ENCODE assay signal across 14 cellular contexts in genomic region chr4:139297001-139297410, GRCh38. TPM values are rescaled to one million over a fixed set of nuclear protein-coding genes. Genes with fewer than 3 reads are reported as not detected.
DNase-seq lines count a peak whose midpoint lies in the region; ATAC-seq, FAIRE-seq and TF ChIP-seq lines count a peak whose summit lies in the region.
"Had no signal": no experiment of that assay in that cellular context is flagged by ENCODE, and none has a peak within 500 bp of the region (broad histone marks: within the 10 kb centered on the region; RNA-seq: fewer than 3 reads in every experiment).

No MANE protein-coding gene starts in this region.

- H3K9me1 ChIP-seq in K562 (ENCODE audit: control insufficient read depth, insufficient read depth, low read length) = no peaks in the 10 kb centered on the region

- CTCF ChIA-PET in SK-N-SH (lab: Yijun Ruan, JAX) (interaction anchor here (0.9 to 3.9 kb wide), 10 partner anchors 12 to 267 kb away, joined by 3 to 27 read pairs (median 10); no protein-coding TSS in a partner anchor), K562 (lab: Yijun Ruan, JAX; ENCODE audit: low intra/inter-chr PET ratio) (no interaction called here), PC-9 (lab: Charles Lee) (no interaction called here)

- H2AFZ ChIP-seq in SK-N-SH (ENCODE audit: low read depth) (no peak overlapping the region; the same call in 1 of the 2 replicates), K562 (ENCODE audit: low read depth, low read length) (peak overlapping the region; percentile 49), PC-9 (no peak overlapping the region)

- BruUV-seq in K562 (replicated peaks; lab: Mats Ljungman, UMichigan) = no TSS peak
- no TSS peak for BruUV-seq in PC-9 (replicated peaks; lab: Mats Ljungman, UMichigan)

- TF ChIP-seq EP300 in SK-N-SH (IDR thresholded peaks at IDR 0.05; ENCODE audit: borderline replicate concordance in 1 of 2, low read depth in 1 of 2, low read length in 1 of 2) (no peak), K562 (IDR thresholded peaks at IDR 0.05; ENCODE audit: low read length) (no peak)

- no peaks in the 10 kb centered on the region for H3K9me2 ChIP-seq in SK-N-SH
- H3K9me2 ChIP-seq in PC-9 (ENCODE audit: insufficient read depth) = no peaks in the 10 kb centered on the region

- peaks cover 46% of the 10 kb centered on the region for H3K79me2 ChIP-seq in SK-N-SH (ENCODE audit: insufficient read depth)
- peaks cover 84% of the 10 kb centered on the region for H3K79me2 ChIP-seq in K562 (ENCODE audit: control insufficient read depth, insufficient read depth, low read length)
- peaks cover 29% of the 10 kb centered on the region for H3K79me2 ChIP-seq in PC-9 (ENCODE audit: low read depth)

- H4K20me1 ChIP-seq in SK-N-SH (ENCODE audit: insufficient read depth) = no peaks in the 10 kb centered on the region
- H4K20me1 ChIP-seq in K562 (replicated peaks; ENCODE audit: control insufficient read depth, insufficient read depth, low read length) = 0 out of 2 replicates have a peak, but pooled peaks cover 3% of the 10 kb centered on the region
- H4K20me1 ChIP-seq in PC-9 (ENCODE audit: insufficient read depth) = no peaks in the 10 kb centered on the region

- H3K9ac ChIP-seq in SK-N-SH = no peak overlapping the region
- H3K9ac ChIP-seq in K562 (ENCODE audit: insufficient read depth in 1 of 2, low read depth in 2 of 2, low read length in 2 of 2) = peak overlapping the region in 1 of 2 experiments; percentile 96; a peak in 2 of 4 replicates

- H3K4me1 ChIP-seq in SK-N-SH (ENCODE audit: control insufficient read depth in 1 of 2, insufficient read depth in 2 of 2, low read depth in 1 of 2, low read length in 1 of 2) = peaks cover 16 to 20% of the 10 kb centered on the region in 2 experiments; a peak in 3 of 4 replicates
- H3K4me1 ChIP-seq in K562 (replicated peaks in 1 of 2; ENCODE audit: control insufficient read depth in 2 of 2, insufficient read depth in 2 of 2, low read length in 2 of 2) = peaks cover 12 to 14% of the 10 kb centered on the region in 2 experiments; a peak in 4 of 5 replicates
- H3K4me1 ChIP-seq in gastrocnemius medialis = peaks cover 35 to 37% of the 10 kb centered on the region in 2 donors
- peaks cover 21% of the 10 kb centered on the region for H3K4me1 ChIP-seq in PC-9 (replicated peaks; ENCODE audit: insufficient read depth)
- peaks cover 12 to 36% of the 10 kb centered on the region in 2 donors for H3K4me1 ChIP-seq in adrenal gland (replicated peaks in 1 of 2)

- TF ChIP-seq POLR2A in K562 (conservative IDR thresholded peaks at IDR 0.05) (no peak), gastrocnemius medialis (IDR thresholded peaks at IDR 0.05) (no peak), adrenal gland (IDR thresholded peaks at IDR 0.05) (no peak)

- H3K4me3 ChIP-seq in SK-N-SH (ENCODE audit: low read depth in 2 of 2, low read length in 1 of 2) (no peak overlapping the region), K562 (no peak overlapping the region), gastrocnemius medialis (no peak overlapping the region), PC-9 (no peak overlapping the region), adrenal gland (no peak overlapping the region)
- H3K4me3 ChIP-seq: thyroid gland had no signal

- peak; percentile 80 for FAIRE-seq in K562 (lab: Jason Lieb, UNC)
- FAIRE-seq: colon, small intestine had no signal

- ATAC-seq in SK-N-SH treated with all-trans-retinoic acid at 6 μM for 48 hours (no peak), K562 (0 out of 3 replicates have a peak, but pooled peaks have one; percentile 2), gastrocnemius medialis (peak; percentile 63 to 74)
- ATAC-seq: left colon had no signal

- H3F3A ChIP-seq in SK-N-SH (replicated peaks; ENCODE audit: insufficient read depth) (peaks cover 23% of the 10 kb centered on the region), PC-9 (ENCODE audit: insufficient read depth, low read depth) (peaks cover 24% of the 10 kb centered on the region)

- no peak for TF ChIP-seq RAD21 in SK-N-SH (IDR thresholded peaks at IDR 0.05; ENCODE audit: low read length)
- no peak for TF ChIP-seq RAD21 in K562 (CRISPR knock-in tag; conservative IDR thresholded peaks at IDR 0.05 in 1 of 2, IDR thresholded peaks at IDR 0.05 in 1 of 2)

- H3K4me2 ChIP-seq in SK-N-SH = no peak overlapping the region
- H3K4me2 ChIP-seq in K562 (ENCODE audit: insufficient read depth, low read length) = peak overlapping the region; percentile 54; the same call in 1 of the 2 replicates
- H3K4me2 ChIP-seq in PC-9 = no peak overlapping the region

- H3K27me3 ChIP-seq in SK-N-SH (ENCODE audit: insufficient read depth) = no peaks in the 10 kb centered on the region
- H3K27me3 ChIP-seq in K562 (ENCODE audit: control insufficient read depth in 2 of 2, insufficient read depth in 2 of 2, low read length in 2 of 2) = no peaks in the 10 kb centered on the region
- H3K27me3 ChIP-seq in gastrocnemius medialis = no peaks in the 10 kb centered on the region
- no peaks in the 10 kb centered on the region for H3K27me3 ChIP-seq in PC-9 (ENCODE audit: insufficient read depth, low read depth)
- H3K27me3 ChIP-seq in adrenal gland = no peaks in the 10 kb centered on the region
- H3K27me3 ChIP-seq: thyroid gland had no signal

- TF ChIP-seq CTCF in SK-N-SH (IDR thresholded peaks at IDR 0.05) (no peak), K562 (IDR thresholded peaks at IDR 0.05 in 2 of 3, conservative IDR thresholded peaks at IDR 0.05 in 1 of 3; ENCODE audit: insufficient read depth in 2 of 3, low read depth in 1 of 3, low read length in 3 of 3) (no peak), gastrocnemius medialis (IDR thresholded peaks at IDR 0.05 in 4 of 5, conservative IDR thresholded peaks at IDR 0.05 in 1 of 5) (no peak), PC-9 (conservative IDR thresholded peaks at IDR 0.05) (no peak), adrenal gland (IDR thresholded peaks at IDR 0.05) (no peak)

- H3K36me3 ChIP-seq in SK-N-SH (replicated peaks in 1 of 2; ENCODE audit: control insufficient read depth in 1 of 2, insufficient read depth in 2 of 2, low read length in 1 of 2) = peaks cover 11 to 23% of the 10 kb centered on the region in 2 experiments
- H3K36me3 ChIP-seq in K562 (ENCODE audit: control insufficient read depth, insufficient read depth, low read length) = peaks cover 26% of the 10 kb centered on the region
- H3K36me3 ChIP-seq in gastrocnemius medialis = peaks cover 0 to 16% of the 10 kb centered on the region in 2 donors
- peaks cover 3% of the 10 kb centered on the region; the same call in 1 of the 2 replicates for H3K36me3 ChIP-seq in PC-9 (ENCODE audit: low read depth)
- peaks cover 0 to 17% of the 10 kb centered on the region in 2 donors for H3K36me3 ChIP-seq in adrenal gland (replicated peaks in 1 of 2)

- POLR2A ChIA-PET in SK-N-SH (lab: Yijun Ruan, JAX) = interaction anchor here (0.5 kb wide), 1 partner anchor 24 kb away, joined by 3 read pairs; no protein-coding TSS in a partner anchor
- POLR2A ChIA-PET in K562 (lab: Yijun Ruan, JAX) = interaction anchor here (0.7 to 1.3 kb wide), 7 partner anchors 109 to 266 kb away, joined by 3 to 6 read pairs (median 3); partner anchors contain the start of gene ELF2
- POLR2A ChIA-PET in PC-9 (lab: Charles Lee; ENCODE audit: unreplicated experiment) = no interaction called here

- H3K27ac ChIP-seq in SK-N-SH (ENCODE audit: low read depth in 2 of 2, low read length in 1 of 2) (no peak overlapping the region), K562 (ENCODE audit: extremely low read depth, low read depth, low read length) (peak overlapping the region; percentile 90), gastrocnemius medialis (peak overlapping the region; percentile 94 to 98 (median 96)), PC-9 (no peak overlapping the region), adrenal gland (no peak overlapping the region)
- H3K27ac ChIP-seq: thyroid gland had no signal

- intact Hi-C loops in K562 (cut with micrococcal nuclease) (loop anchor here (5.0 kb wide), 3 partner anchors 215 to 280 kb away; partner anchors contain the start of gene NOCT), gastrocnemius medialis (cut with DNase I; ENCODE audit: low total_unique reads) (no loop called here), PC-9 (cut with micrococcal nuclease; ENCODE audit: unreplicated experiment) (loop anchor here (2.0 kb wide), 1 partner anchor 68 kb away; no protein-coding TSS in a partner anchor), adrenal gland (cut with DNase I) (loop anchor here (5.0 to 10.0 kb wide), 4 partner anchors 65 to 202 kb away; no protein-coding TSS in a partner anchor)

- in situ Hi-C loops in K562 (cut with MboI) = no loop called here
- in situ Hi-C loops in gastrocnemius medialis (cut with MboI; ENCODE audit: low sequenced_read_pairs in 4 of 4) = loop anchor here (5.0 to 10.0 kb wide), 10 partner anchors 62 to 270 kb away; no protein-coding TSS in a partner anchor

- H3K9me3 ChIP-seq in SK-N-SH = no peaks in the 10 kb centered on the region
- no peaks in the 10 kb centered on the region for H3K9me3 ChIP-seq in K562 (replicated peaks; ENCODE audit: control insufficient read depth, insufficient read depth, low read depth, low read length)
- no peaks in the 10 kb centered on the region for H3K9me3 ChIP-seq in gastrocnemius medialis
- no peaks in the 10 kb centered on the region for H3K9me3 ChIP-seq in PC-9 (ENCODE audit: insufficient read depth, low read depth)
- H3K9me3 ChIP-seq in adrenal gland (replicated peaks in 1 of 3) = no peaks in the 10 kb centered on the region
- H3K9me3 ChIP-seq: thyroid gland had no signal

- 88% methylated on average over 2 of the region's 2 CpGs for WGBS in SK-N-SH (ENCODE audit: low lambda C conversion rate)
- 18% methylated on average over 2 of the region's 2 CpGs for WGBS in K562 (ENCODE audit: insufficient coverage, low coverage, missing lambda C conversion rate)
- 81 to 94% (median 87%) methylated on average over 2 of the region's 2 CpGs for WGBS in adrenal gland, 4 donors

- no peak for DNase-seq in SK-N-SH
- peak; percentile 45 for DNase-seq in NCI-H526 treated with DMSO at 0.1 percent for 48 hours (lab: John Stamatoyannopoulos, UW)
- peak in 2 of 4 experiments; percentile 20 to 67 for DNase-seq in K562 (ENCODE audit: extremely low read depth in 1 of 4, low spot score in 3 of 4)
- DNase-seq in gastrocnemius medialis = peak; percentile 52 to 74
- no peak for DNase-seq in PC-9
- DNase-seq in adrenal gland = no peak
- DNase-seq in stimulated activated CD8-positive, alpha-beta memory T cell treated with anti-CD3 and anti-CD28 coated beads, Interleukin-4, amount 100 ng/mL, for 48 hours = no peak
- DNase-seq: activated CD4-positive, alpha-beta T cell treated with anti-CD3 and anti-CD28 coated beads, Interleukin-2, amount 50 U/mL, for 48 hours; activated naive CD4-positive, alpha-beta T cell treated with anti-CD3 and anti-CD28 coated beads, Interleukin-2, amount 50 U/mL, for 16 hours; left colon; thyroid gland had no signal

RNA-seq across cellular contexts. Expression of gene NAA15, which starts 4.3 kb away (rescaled TPM):
- polyA plus RNA-seq in SK-N-SH (2012; rRNA removed) (7.1 and 7.8 TPM in 2 replicates), K562 (2011; rRNA removed) (39.8 and 61.9 TPM in 2 replicates), K562 (2014; fragmentation: Illumina TruSeq; extraction: Trizol) (60.4 and 76.4 TPM in 2 replicates), K562 (2014; fragmentation: Nextera tagmentation; extraction: Ambion mirVana) (10 to 100 TPM; 37.8 to 41.3 TPM), K562 (2014; rRNA removed) (45.9 and 48.9 TPM in 2 replicates), adrenal gland (10 to 100 TPM in 1 of 3 donors, 1 to 10 TPM in 2; 4.6 to 29.0 (median 5.2) TPM)
- 9.9 and 12.4 TPM in 2 replicates for polyA plus RNA-seq in SK-N-SH (2012; cell fraction: cytosol; rRNA removed)
- polyA plus RNA-seq in SK-N-SH (2012; cell fraction: nucleus; rRNA removed) = 4.2 and 8.4 TPM in 2 replicates
- 31.5 and 142 TPM in 2 replicates for total RNA-seq in K562 (2011; cell fraction: chromatin; rRNA removed; ENCODE audit: low replicate concordance)
- total RNA-seq in K562 (2011; cell fraction: nucleolus; rRNA removed) = 14.3 and 21.7 TPM in 2 replicates
- 41.9 and 67.9 TPM in 2 replicates for total RNA-seq in K562 (2011; cell fraction: nucleoplasm; rRNA removed)
- total RNA-seq in K562 (2014; rRNA removed) (63.2 and 67.6 TPM in 2 replicates), K562 (2014; rRNA removed; fragmentation: Illumina TruSeq; extraction: Trizol) (114 and 126 TPM in 2 replicates), K562 (2015; rRNA removed; fragmentation: Illumina TruSeq; extraction: Trizol) (87.5 and 96.4 TPM in 2 replicates), K562 (2021) (117 TPM in 2 replicates), gastrocnemius medialis (10 to 100 TPM; 25.0 to 48.8 (median 37.2) TPM), PC-9 (2021) (43.8 and 51.7 TPM in 2 replicates), adrenal gland (10 to 100 TPM; 12.4 to 36.2 (median 29.8) TPM)
- 5.5 and 10.9 TPM in 2 replicates for polyA plus RNA-seq in K562 (2011; cell fraction: cytosol; rRNA removed)
- polyA plus RNA-seq in K562 (2011; cell fraction: nucleus; rRNA removed) = 10.4 and 12.4 TPM in 2 replicates
- 29.9 and 48.2 TPM in 2 replicates for polyA plus RNA-seq in K562 (2012)
- 148 and 165 TPM in 2 replicates for polyA minus RNA-seq in K562 (2011; rRNA and poly(A)+ RNA removed)
- polyA minus RNA-seq in K562 (2011; cell fraction: cytosol; rRNA and poly(A)+ RNA removed) = 44.9 and 54.8 TPM in 2 replicates
- 25.8 and 45.7 TPM in 2 replicates for polyA minus RNA-seq in K562 (2011; cell fraction: nucleus; rRNA and poly(A)+ RNA removed)

RNA-seq across cellular contexts. Expression of gene NDUFC1, which starts 5.3 kb away (rescaled TPM):
- polyA plus RNA-seq in SK-N-SH (2012; rRNA removed) (75.9 and 101 TPM in 2 replicates), K562 (2011; rRNA removed) (55.8 and 58.9 TPM in 2 replicates), K562 (2014; fragmentation: Illumina TruSeq; extraction: Trizol) (62.2 and 119 TPM in 2 replicates), K562 (2014; fragmentation: Nextera tagmentation; extraction: Ambion mirVana) (100 to 1,000 TPM; 350 to 378 TPM), K562 (2014; rRNA removed) (170 and 180 TPM in 2 replicates), adrenal gland (100 to 1,000 TPM in 2 of 3 donors, 10 to 100 TPM in 1; 99.7 to 235 (median 115) TPM)
- polyA plus RNA-seq in SK-N-SH (2012; cell fraction: cytosol; rRNA removed) = 95.9 and 108 TPM in 2 replicates
- polyA plus RNA-seq in SK-N-SH (2012; cell fraction: nucleus; rRNA removed) = 34.3 and 43.0 TPM in 2 replicates
- total RNA-seq in K562 (2011; cell fraction: chromatin; rRNA removed; ENCODE audit: low replicate concordance) = 12.2 and 17.5 TPM in 2 replicates
- 10.5 and 16.2 TPM in 2 replicates for total RNA-seq in K562 (2011; cell fraction: nucleolus; rRNA removed)
- total RNA-seq in K562 (2011; cell fraction: nucleoplasm; rRNA removed) = 17.0 and 26.2 TPM in 2 replicates
- total RNA-seq in K562 (2014; rRNA removed) (82.2 and 120 TPM in 2 replicates), K562 (2014; rRNA removed; fragmentation: Illumina TruSeq; extraction: Trizol) (89.2 and 89.5 TPM in 2 replicates), K562 (2015; rRNA removed; fragmentation: Illumina TruSeq; extraction: Trizol) (141 and 142 TPM in 2 replicates), K562 (2021) (88.8 and 95.4 TPM in 2 replicates), gastrocnemius medialis (100 to 1,000 TPM in 1 of 4 donors, 10 to 100 TPM in 3; 30.5 to 102 (median 63.5) TPM), PC-9 (2021) (55.9 and 59.3 TPM in 2 replicates), adrenal gland (100 to 1,000 TPM in 5 of 8 donors, 10 to 100 TPM in 3; 55.1 to 119 (median 105) TPM)
- polyA plus RNA-seq in K562 (2011; cell fraction: cytosol; rRNA removed) = 49.9 and 58.8 TPM in 2 replicates
- 32.8 and 33.1 TPM in 2 replicates for polyA plus RNA-seq in K562 (2011; cell fraction: nucleus; rRNA removed)
- polyA plus RNA-seq in K562 (2012) = 84.9 and 145 TPM in 2 replicates
- polyA minus RNA-seq in K562 (2011; rRNA and poly(A)+ RNA removed) = 19.1 and 19.5 TPM in 2 replicates
- polyA minus RNA-seq in K562 (2011; cell fraction: cytosol; rRNA and poly(A)+ RNA removed) = 28.2 and 36.0 TPM in 2 replicates
- polyA minus RNA-seq in K562 (2011; cell fraction: nucleus; rRNA and poly(A)+ RNA removed) = 8.8 and 18.8 TPM in 2 replicates

RNA-seq across cellular contexts. Expression of gene MGARP, which starts 17.0 kb away (rescaled TPM):
- polyA plus RNA-seq in SK-N-SH (2012; rRNA removed) = 20.3 and 22.9 TPM in 2 replicates
- polyA plus RNA-seq in SK-N-SH (2012; cell fraction: cytosol; rRNA removed) = 26.7 and 33.6 TPM in 2 replicates
- polyA plus RNA-seq in SK-N-SH (2012; cell fraction: nucleus; rRNA removed) = 4.5 and 7.4 TPM in 2 replicates
- not detected in 2 replicates for total RNA-seq in K562 (2011; cell fraction: chromatin; rRNA removed; ENCODE audit: low replicate concordance)
- not detected in 2 replicates for total RNA-seq in K562 (2011; cell fraction: nucleolus; rRNA removed)
- not detected in 2 replicates for total RNA-seq in K562 (2011; cell fraction: nucleoplasm; rRNA removed)
- not detected in 2 replicates for total RNA-seq in K562 (2014; rRNA removed)
- total RNA-seq in K562 (2014; rRNA removed; fragmentation: Illumina TruSeq; extraction: Trizol) = 0.11 and 0.16 TPM in 2 replicates
- 0.15 TPM in 1 of 2 replicates, not detected in the other for total RNA-seq in K562 (2015; rRNA removed; fragmentation: Illumina TruSeq; extraction: Trizol)
- total RNA-seq in K562 (2021) = 0.31 and 0.35 TPM in 2 replicates
- 0.11 and 0.14 TPM in 2 replicates for polyA plus RNA-seq in K562 (2011; rRNA removed)
- 0.07 and 0.12 TPM in 2 replicates for polyA plus RNA-seq in K562 (2011; cell fraction: cytosol; rRNA removed)
- not detected in 2 replicates for polyA plus RNA-seq in K562 (2011; cell fraction: nucleus; rRNA removed)
- polyA plus RNA-seq in K562 (2012) = 0.07 and 0.17 TPM in 2 replicates
- 0.11 TPM in 1 of 2 replicates, not detected in the other for polyA plus RNA-seq in K562 (2014; fragmentation: Illumina TruSeq; extraction: Trizol)
- under 1 TPM; 0.23 to 0.45 TPM for polyA plus RNA-seq in K562 (2014; fragmentation: Nextera tagmentation; extraction: Ambion mirVana)
- not detected in 2 replicates for polyA plus RNA-seq in K562 (2014; rRNA removed)
- 0.30 TPM in 1 of 2 replicates, not detected in the other for polyA minus RNA-seq in K562 (2011; rRNA and poly(A)+ RNA removed)
- not detected in 2 replicates for polyA minus RNA-seq in K562 (2011; cell fraction: cytosol; rRNA and poly(A)+ RNA removed)
- not detected in 2 replicates for polyA minus RNA-seq in K562 (2011; cell fraction: nucleus; rRNA and poly(A)+ RNA removed)
- under 1 TPM in 3 of 4 donors, not detected in 1; 0.29 to 0.65 (median 0.38) TPM for total RNA-seq in gastrocnemius medialis
- 0.40 TPM in 1 of 2 replicates, not detected in the other for total RNA-seq in PC-9 (2021)
- 100 to 1,000 TPM; 130 to 315 (median 257) TPM for total RNA-seq in adrenal gland
- polyA plus RNA-seq in adrenal gland = 100 to 1,000 TPM in 2 of 3 donors, 10 to 100 TPM in 1; 79.2 to 252 (median 136) TPM

Comparison
In these comparisons a context has a peak if more than half of its experiments do, and no peak if none do; other contexts are left out.
1. DNase-seq: peak in NCI-H526 treated with DMSO at 0.1 percent for 48 hours (single experiment) and gastrocnemius medialis (2 of 2); none in SK-N-SH (single experiment), PC-9 (0 of 2), adrenal gland (0 of 7) and stimulated activated CD8-positive, alpha-beta memory T cell treated with anti-CD3 and anti-CD28 coated beads, Interleukin-4, amount 100 ng/mL, for 48 hours (single experiment).
2. H3K27ac ChIP-seq: peak in K562 (single experiment) and gastrocnemius medialis (4 of 4); none in SK-N-SH (0 of 2), PC-9 (single experiment) and adrenal gland (0 of 5).
3. RNA of gene MGARP, which starts 17.0 kb away (total RNA-seq): 130 to 315 TPM in adrenal gland; 0.29 to 0.65 TPM in gastrocnemius medialis, 0.40 TPM in PC-9 and 0.11 to 0.35 TPM in K562; every median in the first group is over 10 times any median in the second.